In genomic region chr7:28510022-28510367, GRCh38 we compare ENCODE assay signal across 14 cellular contexts.
DNase-seq lines count a peak whose midpoint lies in the region; ATAC-seq, FAIRE-seq and TF ChIP-seq lines count a peak whose summit lies in the region.
"Had no signal": no experiment of that assay in that cellular context is flagged by ENCODE, and none has a peak within 500 bp of the region (broad histone marks: within the 10 kb centered on the region; RNA-seq: fewer than 3 reads in every experiment).

No MANE protein-coding gene starts in this region.

- no peaks in the 10 kb centered on the region for H3K79me2 ChIP-seq in Karpas-422 (ENCODE audit: low read length)
- no peaks in the 10 kb centered on the region for H3K79me2 ChIP-seq in endothelial cell of umbilical vein (ENCODE audit: control insufficient read depth, insufficient read depth, low read length)

- H3K4me3 Mint-ChIP-seq in stimulated activated naive B cell treated with anti-CD40 and anti-IgM and Interleukin-4, amounts not matched to agents 10 μg/mL and 1 μg/mL and 100 μg/mL, for 72 hours: peak overlapping the region; percentile 29 to 71
- H3K4me3 Mint-ChIP-seq in activated naive CD4-positive, alpha-beta T cell treated with anti-CD3 and anti-CD28 coated beads, Interleukin-2, amount 10 ng/mL, durations not matched to agents 7 days and 5 days: no peak overlapping the region

- H3K9me3 ChIP-seq in Karpas-422 (ENCODE audit: low read length) (no peaks in the 10 kb centered on the region), endothelial cell of umbilical vein (replicated peaks; ENCODE audit: control insufficient read depth, insufficient read depth, low read length) (no peaks in the 10 kb centered on the region)

- H3K27ac ChIP-seq in Karpas-422 (ENCODE audit: low read length) (no peak overlapping the region), endothelial cell of umbilical vein (ENCODE audit: insufficient read depth, low read depth, low read length) (no peak overlapping the region)
- H3K27ac ChIP-seq: 22Rv1 had no signal

- no peak for TF ChIP-seq CTCF in endothelial cell of umbilical vein (IDR thresholded peaks at IDR 0.05; ENCODE audit: extremely low read depth in 1 of 2, insufficient read depth in 1 of 2, low read depth in 1 of 2, low read length in 2 of 2)

- peak in 1 of 2 donors; percentile 4 for ATAC-seq in stimulated activated naive B cell treated with anti-CD40 and anti-IgM and Interleukin-4, amounts not matched to agents 10 μg/mL and 1 μg/mL and 100 μg/mL, for 72 hours (replicated peaks)
- ATAC-seq in GM18867 (IDR thresholded peaks at IDR 0.05; ENCODE audit: unreplicated experiment): no peak

- CTCF ChIA-PET in endothelial cell of umbilical vein (lab: Charles Lee): interaction anchor here (1.2 kb wide), 1 partner anchor 120 kb away, joined by 3 read pairs; no protein-coding TSS in a partner anchor
- CTCF ChIA-PET in activated naive CD4-positive, alpha-beta T cell treated with anti-CD3 and anti-CD28 coated beads, Interleukin-2, amount 10 ng/mL, durations not matched to agents 7 days and 5 days (lab: Charles Lee): interaction anchor here (1.0 kb wide), 1 partner anchor 213 kb away, joined by 3 read pairs; no protein-coding TSS in a partner anchor

- peak overlapping the region; percentile 14 for H3K4me2 ChIP-seq in Karpas-422 (ENCODE audit: low read depth, low read length, poor library complexity, severe bottlenecking)
- no peak overlapping the region for H3K4me2 ChIP-seq in endothelial cell of umbilical vein (ENCODE audit: insufficient read depth, low read length)

- no peaks in the 10 kb centered on the region for H3K9me2 ChIP-seq in Karpas-422 (replicated peaks; ENCODE audit: insufficient read depth, low read length)

- FAIRE-seq in endothelial cell of umbilical vein (lab: Jason Lieb, UNC): peak; percentile 35
- FAIRE-seq: GM19239 had no signal

- peak overlapping the region; percentile 92 for H3K27ac Mint-ChIP-seq in stimulated activated naive B cell treated with anti-CD40 and anti-IgM and Interleukin-4, amounts not matched to agents 10 μg/mL and 1 μg/mL and 100 μg/mL, for 72 hours
- no peak overlapping the region for H3K27ac Mint-ChIP-seq in activated naive CD4-positive, alpha-beta T cell treated with anti-CD3 and anti-CD28 coated beads, Interleukin-2, amount 10 ng/mL, durations not matched to agents 7 days and 5 days

- DNase-seq in NCI-H2029 (lab: John Stamatoyannopoulos, UW): peak; percentile 7
- no peak for DNase-seq in NCI-H2029 treated with DMSO at 0.1 percent for 48 hours (lab: John Stamatoyannopoulos, UW)
- no peak for DNase-seq in Karpas-422
- no peak for DNase-seq in endothelial cell of umbilical vein (ENCODE audit: low read depth, low spot score)
- DNase-seq in stimulated activated naive B cell treated with anti-CD40 and anti-IgM and Interleukin-4, amounts not matched to agents 10 μg/mL and 1 μg/mL and 100 μg/mL, for 72 hours: no peak
- DNase-seq in activated naive CD4-positive, alpha-beta T cell treated with anti-CD3 and anti-CD28 coated beads, Interleukin-2, amount 10 ng/mL, durations not matched to agents 7 days and 5 days: no peak
- DNase-seq in iPS-NIHi7 (ENCODE audit: extremely low spot score): no peak
- DNase-seq: COR-L47, NCI-H146, NCI-H2171 treated with DMSO at 0.1 percent for 48 hours, SIG-M5 had no signal

- H3K36me3 Mint-ChIP-seq in stimulated activated naive B cell treated with anti-CD40 and anti-IgM and Interleukin-4, amounts not matched to agents 10 μg/mL and 1 μg/mL and 100 μg/mL, for 72 hours: no peaks in the 10 kb centered on the region
- no peaks in the 10 kb centered on the region for H3K36me3 Mint-ChIP-seq in activated naive CD4-positive, alpha-beta T cell treated with anti-CD3 and anti-CD28 coated beads, Interleukin-2, amount 10 ng/mL, durations not matched to agents 7 days and 5 days

- dilution Hi-C loops in endothelial cell of umbilical vein (cut with MboI; ENCODE audit: extremely low pct_ligation_motif_present, low sequenced_read_pairs): no loop called here

- no peak for TF ChIP-seq POLR2A in endothelial cell of umbilical vein (IDR thresholded peaks at IDR 0.05; ENCODE audit: low read depth, low read length)

- H3K9me1 ChIP-seq in endothelial cell of umbilical vein (replicated peaks; ENCODE audit: control insufficient read depth, extremely low read depth, insufficient read depth, low read length): no peaks in the 10 kb centered on the region

- no peaks in the 10 kb centered on the region for H3K27me3 ChIP-seq in Karpas-422 (ENCODE audit: low read length)
- H3K27me3 ChIP-seq in endothelial cell of umbilical vein (ENCODE audit: control insufficient read depth in 2 of 2, insufficient read depth in 2 of 2, low read length in 2 of 2): no peaks in the 10 kb centered on the region

- peaks cover 0 to 18% of the 10 kb centered on the region in 2 donors for H3K27me3 Mint-ChIP-seq in stimulated activated naive B cell treated with anti-CD40 and anti-IgM and Interleukin-4, amounts not matched to agents 10 μg/mL and 1 μg/mL and 100 μg/mL, for 72 hours
- H3K27me3 Mint-ChIP-seq in activated naive CD4-positive, alpha-beta T cell treated with anti-CD3 and anti-CD28 coated beads, Interleukin-2, amount 10 ng/mL, durations not matched to agents 7 days and 5 days: peaks cover 7% of the 10 kb centered on the region

- intact Hi-C loops in endothelial cell of umbilical vein (cut with micrococcal nuclease): no loop called here

- H4K20me1 ChIP-seq in Karpas-422 (ENCODE audit: insufficient read depth, low read depth, low read length) (no peaks in the 10 kb centered on the region), endothelial cell of umbilical vein (replicated peaks; ENCODE audit: control insufficient read depth, extremely low read depth, insufficient read depth, low read length) (no peaks in the 10 kb centered on the region)

- H2AFZ ChIP-seq in Karpas-422 (ENCODE audit: low read length) (no peak overlapping the region), endothelial cell of umbilical vein (ENCODE audit: low read depth, low read length) (peak overlapping the region; percentile 16)

- H3K4me1 ChIP-seq in Karpas-422 (ENCODE audit: low read length): peaks cover 17% of the 10 kb centered on the region
- H3K4me1 ChIP-seq in endothelial cell of umbilical vein (ENCODE audit: control insufficient read depth, extremely low read depth, insufficient read depth, low read length): peaks cover 17% of the 10 kb centered on the region

- H3K4me3 ChIP-seq in Karpas-422 (ENCODE audit: low read length) (no peak overlapping the region), endothelial cell of umbilical vein (replicated peaks in 1 of 3; ENCODE audit: insufficient read depth in 1 of 3, low read depth in 1 of 3, low read length in 3 of 3) (no peak overlapping the region)

- H3K36me3 ChIP-seq in Karpas-422 (ENCODE audit: insufficient read depth, low read length): no peaks in the 10 kb centered on the region
- no peaks in the 10 kb centered on the region for H3K36me3 ChIP-seq in endothelial cell of umbilical vein (ENCODE audit: control insufficient read depth in 2 of 2, extremely low read depth in 1 of 2, insufficient read depth in 2 of 2, low read length in 2 of 2)

- H3K9ac ChIP-seq in Karpas-422 (ENCODE audit: low read length): no peak overlapping the region
- no peak overlapping the region for H3K9ac ChIP-seq in endothelial cell of umbilical vein (replicated peaks; ENCODE audit: extremely low read depth, insufficient read depth, low read length)

- no peaks in the 10 kb centered on the region for H3K9me3 Mint-ChIP-seq in stimulated activated naive B cell treated with anti-CD40 and anti-IgM and Interleukin-4, amounts not matched to agents 10 μg/mL and 1 μg/mL and 100 μg/mL, for 72 hours
- no peaks in the 10 kb centered on the region for H3K9me3 Mint-ChIP-seq in activated naive CD4-positive, alpha-beta T cell treated with anti-CD3 and anti-CD28 coated beads, Interleukin-2, amount 10 ng/mL, durations not matched to agents 7 days and 5 days

- POLR2A ChIA-PET in endothelial cell of umbilical vein (lab: Charles Lee): no interaction called here

- BruUV-seq in endothelial cell of umbilical vein (replicated peaks; lab: Mats Ljungman, UMichigan): no TSS peak

- H3K4me1 Mint-ChIP-seq in stimulated activated naive B cell treated with anti-CD40 and anti-IgM and Interleukin-4, amounts not matched to agents 10 μg/mL and 1 μg/mL and 100 μg/mL, for 72 hours: peaks cover 10 to 19% of the 10 kb centered on the region in 2 donors
- H3K4me1 Mint-ChIP-seq in activated naive CD4-positive, alpha-beta T cell treated with anti-CD3 and anti-CD28 coated beads, Interleukin-2, amount 10 ng/mL, durations not matched to agents 7 days and 5 days: peaks cover 2% of the 10 kb centered on the region

TF ChIP-seq in endothelial cell of umbilical vein, 7 proteins besides CTCF, POLR2A, EP300 and RAD21:
- TF ChIP-seq POLR2AphosphoS5 (IDR thresholded peaks at IDR 0.05; ENCODE audit: insufficient read depth, low read depth, low read length): no peak
